In the genomic region with DNA sequence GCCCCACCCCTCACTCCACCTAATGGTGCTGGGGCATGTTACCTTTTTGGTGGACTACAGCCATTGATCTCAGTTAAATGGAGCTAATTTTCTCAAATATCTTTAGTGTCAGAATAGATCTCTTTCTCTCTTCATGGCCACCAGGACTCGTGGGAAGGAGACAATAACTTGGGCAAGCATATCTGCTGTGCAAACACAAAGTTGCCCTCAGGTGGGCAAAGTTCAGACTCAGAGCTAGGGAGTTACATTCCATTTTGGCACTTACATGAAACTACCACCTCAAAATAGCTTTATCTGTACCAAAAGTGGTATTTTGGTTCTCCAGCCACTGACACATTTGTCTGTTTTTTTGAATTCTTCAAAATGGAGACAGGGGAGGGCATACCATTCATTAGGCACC, we compare ENCODE assay signal across 27 cellular contexts.
"Had no signal": no experiment of that assay in that cellular context is flagged by ENCODE, and none has a peak within 500 bp of the region (broad histone marks: within the 10 kb centered on the region; RNA-seq: fewer than 3 reads in every experiment).

No MANE protein-coding gene starts in this region.

- H3K36me3 ChIP-seq: brain microvascular endothelial cell, cardiac muscle cell, MG63 had no signal

- ATAC-seq: activated T-cell treated with anti-CD3 and anti-CD28 coated beads, Interleukin-2, amount 50 U/mL, for 72 hours; Panc1; T-cell had no signal

- H3K27me3 ChIP-seq: brain microvascular endothelial cell, cardiac muscle cell, MG63 had no signal

- H3K9me3 ChIP-seq: MG63 had no signal

- H3K4me3 ChIP-seq: cardiac muscle cell, MG63, SK-N-MC had no signal

- DNase-seq: activated CD4-positive, alpha-beta memory T cell treated with anti-CD3 and anti-CD28 coated beads, Interleukin-2, amount 10 ng/mL, durations not matched to agents 7 days and 5 days; activated CD4-positive, alpha-beta T cell treated with anti-CD3 and anti-CD28 coated beads, Interleukin-2, amount 50 U/mL, for 1 hour; activated CD4-positive, CD25-positive, alpha-beta regulatory T cell; activated CD8-positive, alpha-beta memory T cell treated with anti-CD3 and anti-CD28 coated beads, Interleukin-2, amount 50 U/mL, for 4 hours; activated gamma-delta T cell treated with Interleukin-2 at 50 U/mL for 16 hours; activated naive CD4-positive, alpha-beta T cell treated with anti-CD3 and anti-CD28 coated beads, Interleukin-2, amount 10 ng/mL, durations not matched to agents 7 days and 5 days; activated naive CD8-positive, alpha-beta T cell treated with anti-CD3 and anti-CD28 coated beads for 36 hours; activated T-cell treated with anti-CD3 and anti-CD28 coated beads, Interleukin-2, amount 50 U/mL, for 72 hours; brain microvascular endothelial cell; KG1; MG63; NCI-H1694; NCI-H2029; NCI-H2107; NCI-H2171 treated with DMSO at 0.1 percent for 48 hours; NCI-H226; NCI-H526 treated with DMSO at 0.1 percent for 48 hours; NCI-H82; NK-92 treated with Interleukin-12 subunit alpha and Interleukin-12 subunit beta, amount 100 ng/mL, for 24 hours; OCI-M1; T-cell; T-helper 2 cell; T1000 had no signal

- H3K27ac ChIP-seq: brain microvascular endothelial cell, cardiac muscle cell, SK-N-MC, VCaP had no signal
